ENCODE assay signal across 12 cellular contexts in genomic region chr6:133502451-133503259, GRCh38.
A peak's percentile ranks its signal among the peaks of the same experiment; 100 is the strongest.
DNase-seq lines count a peak whose midpoint lies in the region; TF ChIP-seq lines count a peak whose summit lies in the region.
"Had no signal": no experiment of that assay in that cellular context is flagged by ENCODE, and none has a peak within 500 bp of the region (broad histone marks: within the 10 kb centered on the region; RNA-seq: fewer than 3 reads in every experiment).

No MANE protein-coding gene starts in this region.

- peaks cover 9% of the 10 kb centered on the region for H3K36me3 Mint-ChIP-seq in brain
- H3K36me3 Mint-ChIP-seq in activated naive CD4-positive, alpha-beta T cell treated with anti-CD3 and anti-CD28 coated beads, Interleukin-2, amount 10 ng/mL, durations not matched to agents 7 days and 5 days = no peaks in the 10 kb centered on the region
- no peaks in the 10 kb centered on the region for H3K36me3 Mint-ChIP-seq in T-helper 2 cell treated with Interferon-gamma antibody and Interleukin-4, amounts not matched to agents 5 μg/mL and 100 μg/mL, for 36 hours (ENCODE audit: low read depth)
- H3K36me3 Mint-ChIP-seq: memory B cell had no signal

- no peaks in the 10 kb centered on the region for H3K9me3 Mint-ChIP-seq in brain
- H3K9me3 Mint-ChIP-seq in activated naive CD4-positive, alpha-beta T cell treated with anti-CD3 and anti-CD28 coated beads, Interleukin-2, amount 10 ng/mL, durations not matched to agents 7 days and 5 days = no peaks in the 10 kb centered on the region
- no peaks in the 10 kb centered on the region for H3K9me3 Mint-ChIP-seq in T-helper 2 cell treated with Interferon-gamma antibody and Interleukin-4, amounts not matched to agents 5 μg/mL and 100 μg/mL, for 36 hours
- H3K9me3 Mint-ChIP-seq: memory B cell had no signal

- DNase-seq in HK-2 (ENCODE audit: unreplicated experiment) (peak; percentile 40), iPS-NIHi11 (ENCODE audit: low spot score) (peak; percentile 9), stromal cell of bone marrow (ENCODE audit: low read depth) (peak; percentile 94), NOMO-1 (lab: John Stamatoyannopoulos, UW; ENCODE audit: unreplicated experiment in 2 of 2) (no peak), MV-4-11 (lab: John Stamatoyannopoulos, UW) (no peak)
- no peak for DNase-seq in activated naive CD4-positive, alpha-beta T cell treated with anti-CD3 and anti-CD28 coated beads, Interleukin-2, amount 10 ng/mL, durations not matched to agents 7 days and 5 days
- no peak for DNase-seq in T-helper 2 cell treated with Interferon-gamma antibody and Interleukin-4, amounts not matched to agents 5 μg/mL and 100 μg/mL, for 36 hours (ENCODE audit: low spot score)
- DNase-seq: GF-D8; NCI-H187 treated with DMSO at 0.1 percent for 48 hours; stimulated activated CD4-positive, alpha-beta T cell treated with anti-CD3 and anti-CD28 coated beads, Interleukin-4, amount 100 ng/mL, for 1 hour had no signal

- TF ChIP-seq CTCF in brain (conservative IDR thresholded peaks at IDR 0.05) = no peak

- peaks cover 36% of the 10 kb centered on the region for H3K4me1 Mint-ChIP-seq in brain
- no peaks in the 10 kb centered on the region for H3K4me1 Mint-ChIP-seq in activated naive CD4-positive, alpha-beta T cell treated with anti-CD3 and anti-CD28 coated beads, Interleukin-2, amount 10 ng/mL, durations not matched to agents 7 days and 5 days
- no peaks in the 10 kb centered on the region for H3K4me1 Mint-ChIP-seq in T-helper 2 cell treated with Interferon-gamma antibody and Interleukin-4, amounts not matched to agents 5 μg/mL and 100 μg/mL, for 36 hours (ENCODE audit: low read depth)
- H3K4me1 Mint-ChIP-seq: memory B cell had no signal

- no peak overlapping the region for H3K4me3 Mint-ChIP-seq in brain
- H3K4me3 Mint-ChIP-seq in activated naive CD4-positive, alpha-beta T cell treated with anti-CD3 and anti-CD28 coated beads, Interleukin-2, amount 10 ng/mL, durations not matched to agents 7 days and 5 days = no peak overlapping the region
- H3K4me3 Mint-ChIP-seq in T-helper 2 cell treated with Interferon-gamma antibody and Interleukin-4, amounts not matched to agents 5 μg/mL and 100 μg/mL, for 36 hours = no peak overlapping the region
- H3K4me3 Mint-ChIP-seq: memory B cell had no signal

- H3K27me3 Mint-ChIP-seq in brain = peaks cover 8% of the 10 kb centered on the region
- no peaks in the 10 kb centered on the region for H3K27me3 Mint-ChIP-seq in activated naive CD4-positive, alpha-beta T cell treated with anti-CD3 and anti-CD28 coated beads, Interleukin-2, amount 10 ng/mL, durations not matched to agents 7 days and 5 days
- peaks cover 2% of the 10 kb centered on the region for H3K27me3 Mint-ChIP-seq in T-helper 2 cell treated with Interferon-gamma antibody and Interleukin-4, amounts not matched to agents 5 μg/mL and 100 μg/mL, for 36 hours (ENCODE audit: low read depth)

- CTCF ChIA-PET in activated naive CD4-positive, alpha-beta T cell treated with anti-CD3 and anti-CD28 coated beads, Interleukin-2, amount 10 ng/mL, durations not matched to agents 7 days and 5 days (lab: Charles Lee) = no interaction called here

- H3K27ac Mint-ChIP-seq in brain = peak overlapping the region in 4 of 5 experiments; percentile 28 to 70 (median 66)
- H3K27ac Mint-ChIP-seq in activated naive CD4-positive, alpha-beta T cell treated with anti-CD3 and anti-CD28 coated beads, Interleukin-2, amount 10 ng/mL, durations not matched to agents 7 days and 5 days = no peak overlapping the region
- no peak overlapping the region for H3K27ac Mint-ChIP-seq in T-helper 2 cell treated with Interferon-gamma antibody and Interleukin-4, amounts not matched to agents 5 μg/mL and 100 μg/mL, for 36 hours
- H3K27ac Mint-ChIP-seq: memory B cell had no signal

Comparison
In these comparisons a context has a peak if more than half of its experiments do, and no peak if none do; other contexts are left out.
1. DNase-seq: peak in HK-2 (single experiment), iPS-NIHi11 (single experiment) and stromal cell of bone marrow (single experiment); none in activated naive CD4-positive, alpha-beta T cell treated with anti-CD3 and anti-CD28 coated beads, Interleukin-2, amount 10 ng/mL, durations not matched to agents 7 days and 5 days (single experiment), T-helper 2 cell treated with Interferon-gamma antibody and Interleukin-4, amounts not matched to agents 5 μg/mL and 100 μg/mL, for 36 hours (single experiment), NOMO-1 (0 of 2) and MV-4-11 (single experiment).
2. H3K27ac Mint-ChIP-seq: peak in brain (4 of 5); none in activated naive CD4-positive, alpha-beta T cell treated with anti-CD3 and anti-CD28 coated beads, Interleukin-2, amount 10 ng/mL, durations not matched to agents 7 days and 5 days (single experiment) and T-helper 2 cell treated with Interferon-gamma antibody and Interleukin-4, amounts not matched to agents 5 μg/mL and 100 μg/mL, for 36 hours (single experiment).